In genomic region chr17:43332211-43332610, GRCh38 we compare ENCODE assay signal across 17 cellular contexts.
DNase-seq lines count a peak whose midpoint lies in the region; ATAC-seq and TF ChIP-seq lines count a peak whose summit lies in the region.
"Had no signal": no experiment of that assay in that cellular context is flagged by ENCODE, and none has a peak within 500 bp of the region (broad histone marks: within the 10 kb centered on the region; RNA-seq: fewer than 3 reads in every experiment).

No MANE protein-coding gene starts in this region.

- no peak for TF ChIP-seq CTCF in endodermal cell (conservative IDR thresholded peaks at IDR 0.05)

- peaks cover 15% of the 10 kb centered on the region for H3K4me1 ChIP-seq in endodermal cell (ENCODE audit: control insufficient read depth, insufficient read depth, low read length)

- 91 to 93% methylated on average over 5 of the region's 5 CpGs for WGBS in endodermal cell (ENCODE audit: insufficient coverage in 1 of 2, insufficient read length in 1 of 2), 2 experiments

- peak overlapping the region; percentile 9 for H3K4me3 Mint-ChIP-seq in endodermal cell
- H3K4me3 Mint-ChIP-seq in stimulated activated effector memory CD8-positive, alpha-beta T cell treated with anti-CD3 and anti-CD28 coated beads, Interleukin-12 subunit alpha, Interleukin-12 subunit beta, amount 100 ng/mL, for 72 hours = no peak overlapping the region
- H3K4me3 Mint-ChIP-seq: CD4-positive, alpha-beta T cell; CD8-positive, alpha-beta memory T cell; HFFc6 had no signal

- H3K9me3 Mint-ChIP-seq in endodermal cell = no peaks in the 10 kb centered on the region
- H3K9me3 Mint-ChIP-seq in stimulated activated effector memory CD8-positive, alpha-beta T cell treated with anti-CD3 and anti-CD28 coated beads, Interleukin-12 subunit alpha, Interleukin-12 subunit beta, amount 100 ng/mL, for 72 hours = no peaks in the 10 kb centered on the region
- H3K9me3 Mint-ChIP-seq: CD14-positive monocyte; CD4-positive, alpha-beta T cell; CD8-positive, alpha-beta memory T cell; HFFc6 had no signal

- H3K4me3 ChIP-seq in endodermal cell (ENCODE audit: low read length) = no peak overlapping the region
- H3K4me3 ChIP-seq: BLaER1 treated with 17β-estradiol and CSF1 and Interleukin-3, amounts not matched to agents 10 nM and 100 nM; HAP-1 had no signal

- H3K4me1 Mint-ChIP-seq in endodermal cell = peaks cover 52% of the 10 kb centered on the region
- H3K4me1 Mint-ChIP-seq in stimulated activated effector memory CD8-positive, alpha-beta T cell treated with anti-CD3 and anti-CD28 coated beads, Interleukin-12 subunit alpha, Interleukin-12 subunit beta, amount 100 ng/mL, for 72 hours = peaks cover 15% of the 10 kb centered on the region

- H3K27me3 ChIP-seq in endodermal cell (ENCODE audit: control insufficient read depth, insufficient read depth, low read length, poor library complexity, severe bottlenecking) = no peaks in the 10 kb centered on the region
- H3K27me3 ChIP-seq: BLaER1 treated with 17β-estradiol and CSF1 and Interleukin-3, amounts not matched to agents 10 nM and 100 nM had no signal

- H3K27ac ChIP-seq in endodermal cell (ENCODE audit: low read depth, low read length) = no peak overlapping the region
- H3K27ac ChIP-seq: BLaER1 treated with 17β-estradiol and CSF1 and Interleukin-3, amounts not matched to agents 10 nM and 100 nM had no signal

- H3K9ac ChIP-seq in endodermal cell (ENCODE audit: extremely low read depth, low read length, poor library complexity, severe bottlenecking) = no peak overlapping the region

- no peaks in the 10 kb centered on the region for H3K36me3 ChIP-seq in endodermal cell (ENCODE audit: control insufficient read depth, insufficient read depth, low read length)
- H3K36me3 ChIP-seq: BLaER1 treated with 17β-estradiol and CSF1 and Interleukin-3, amounts not matched to agents 10 nM and 100 nM; HAP-1 had no signal

- peaks cover 9% of the 10 kb centered on the region for H3K9me3 ChIP-seq in endodermal cell (ENCODE audit: control insufficient read depth, low read length)
- H3K9me3 ChIP-seq: BLaER1 treated with 17β-estradiol and CSF1 and Interleukin-3, amounts not matched to agents 10 nM and 100 nM; HAP-1 had no signal

- no peaks in the 10 kb centered on the region for H3K27me3 Mint-ChIP-seq in endodermal cell (ENCODE audit: insufficient read depth)

- ATAC-seq in stimulated activated effector memory CD8-positive, alpha-beta T cell treated with anti-CD3 and anti-CD28 coated beads, Interleukin-12 subunit alpha, Interleukin-12 subunit beta, amount 100 ng/mL, for 72 hours = no peak
- no peak for ATAC-seq in GM19023 (IDR thresholded peaks at IDR 0.05; ENCODE audit: unreplicated experiment)

- peak; percentile 59 for DNase-seq in ELF-1 (ENCODE audit: low read depth, low spot score)
- no peak for DNase-seq in endodermal cell
- no peak for DNase-seq in stimulated activated effector memory CD8-positive, alpha-beta T cell treated with anti-CD3 and anti-CD28 coated beads, Interleukin-12 subunit alpha, Interleukin-12 subunit beta, amount 100 ng/mL, for 72 hours (ENCODE audit: low spot score in 2 of 2)
- DNase-seq in iPS-NIHi11 (ENCODE audit: low spot score) = no peak
- no peak for DNase-seq in occipital lobe (lab: John Stamatoyannopoulos, UW)
- DNase-seq: Calu3; CD4-positive, alpha-beta T cell; CD8-positive, alpha-beta memory T cell; DMS53; DMS79 treated with DMSO at 0.1 percent for 48 hours; GDM1; GOT3; HFFc6 had no signal

- H3K27ac Mint-ChIP-seq in endodermal cell = peak overlapping the region; percentile 82
- H3K27ac Mint-ChIP-seq in stimulated activated effector memory CD8-positive, alpha-beta T cell treated with anti-CD3 and anti-CD28 coated beads, Interleukin-12 subunit alpha, Interleukin-12 subunit beta, amount 100 ng/mL, for 72 hours = peak overlapping the region; percentile 13
- H3K27ac Mint-ChIP-seq: CD14-positive monocyte; CD4-positive, alpha-beta T cell; CD8-positive, alpha-beta memory T cell; HFFc6 had no signal

- H3K36me3 Mint-ChIP-seq in endodermal cell (ENCODE audit: low read depth) = no peaks in the 10 kb centered on the region
- no peaks in the 10 kb centered on the region for H3K36me3 Mint-ChIP-seq in stimulated activated effector memory CD8-positive, alpha-beta T cell treated with anti-CD3 and anti-CD28 coated beads, Interleukin-12 subunit alpha, Interleukin-12 subunit beta, amount 100 ng/mL, for 72 hours
- H3K36me3 Mint-ChIP-seq: CD14-positive monocyte; CD8-positive, alpha-beta memory T cell had no signal
